29 cellular contexts compared by ENCODE assay signal in genomic region chr1:86747304-86747703, GRCh38.
"Had no signal": no experiment of that assay in that cellular context is flagged by ENCODE, and none has a peak within 500 bp of the region (broad histone marks: within the 10 kb centered on the region; RNA-seq: fewer than 3 reads in every experiment).

No MANE protein-coding gene starts in this region.

- H3K27me3 ChIP-seq: adrenal gland, ascending aorta, esophagus squamous epithelium, pancreas, spleen had no signal

- H3K4me3 ChIP-seq: adrenal gland, ascending aorta, esophagus squamous epithelium, pancreas, prostate gland, spleen, thoracic aorta had no signal

- H3K36me3 ChIP-seq: prostate gland had no signal

- DNase-seq: activated CD4-positive, alpha-beta T cell treated with anti-CD3 and anti-CD28 coated beads for 48 hours; activated CD4-positive, alpha-beta T cell treated with anti-CD3 and anti-CD28 coated beads, Interleukin-2, amount 50 U/mL, for 48 hours; activated CD8-positive, alpha-beta memory T cell treated with anti-CD3 and anti-CD28 coated beads, Interleukin-2, amount 50 U/mL, for 4 hours; activated effector memory CD4-positive, alpha-beta T cell treated with anti-CD3 and anti-CD28 coated beads, Interleukin-2, amount 50 U/mL, for 16 hours; activated naive CD4-positive, alpha-beta T cell treated with anti-CD3 and anti-CD28 coated beads for 36 hours; activated naive CD8-positive, alpha-beta T cell treated with anti-CD3 and anti-CD28 coated beads for 36 hours; activated T-cell treated with anti-CD3 and anti-CD28 coated beads, Interleukin-2, amount 50 U/mL, for 1 hour; adrenal gland; dermis blood vessel endothelial cell; effector CD4-positive, alpha-beta T cell; esophagus squamous epithelium; foreskin melanocyte; midbrain; naive thymus-derived CD4-positive, alpha-beta T cell; nucleus accumbens; pancreas; spleen; stimulated activated naive CD4-positive, alpha-beta T cell treated with Interleukin-2 at 50 U/mL for 16 hours; SW 1271; T-helper 9 cell; trophoblast cell; WERI-Rb-1 had no signal

- H3K4me1 ChIP-seq: ascending aorta, esophagus squamous epithelium, pancreas, prostate gland, spleen had no signal

- FAIRE-seq: islet of Langerhans, pancreas, TTC549, urothelium cell line had no signal

- ATAC-seq: activated CD4-positive, CD25-positive, alpha-beta regulatory T cell treated with anti-CD3 and anti-CD28 coated beads, Interleukin-2, amount 50 U/mL, for 24 hours; naive thymus-derived CD4-positive, alpha-beta T cell; pancreas had no signal

- H3K27ac ChIP-seq: adrenal gland, ascending aorta, esophagus squamous epithelium, pancreas, prostate gland, spleen, thoracic aorta, WERI-Rb-1 had no signal

- H3K9me3 ChIP-seq: adrenal gland, ascending aorta, esophagus squamous epithelium, pancreas, prostate gland, spleen, thoracic aorta had no signal
